ENCODE assay signal across 25 cellular contexts in the genomic region with DNA sequence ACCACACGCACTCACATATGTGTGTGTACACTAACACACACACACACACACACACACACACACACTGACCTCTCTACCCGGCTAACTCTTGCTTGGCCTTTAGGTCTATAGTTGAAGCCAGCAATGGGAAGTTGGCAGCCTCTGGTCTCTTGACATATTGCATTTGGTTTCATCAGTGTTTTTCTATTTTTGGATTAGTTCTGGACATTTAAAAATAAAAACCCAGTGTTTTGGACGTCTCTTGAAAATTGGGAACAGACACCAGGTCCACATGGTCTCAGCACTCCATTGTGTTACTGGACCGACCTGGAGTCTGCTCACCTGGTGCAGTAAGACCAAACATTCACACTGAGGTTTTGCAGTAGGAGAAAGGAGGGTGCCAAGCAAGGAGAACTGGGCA. TPM values are rescaled to one million over a fixed set of nuclear protein-coding genes. Genes with fewer than 3 reads are reported as not detected.
DNase-seq lines count a peak whose midpoint lies in the region; ATAC-seq, FAIRE-seq and TF ChIP-seq lines count a peak whose summit lies in the region.
"Had no signal": no experiment of that assay in that cellular context is flagged by ENCODE, and none has a peak within 500 bp of the region (broad histone marks: within the 10 kb centered on the region; RNA-seq: fewer than 3 reads in every experiment).

No MANE protein-coding gene starts in this region.

- no peak overlapping the region for H3K4me2 ChIP-seq in HepG2 (ENCODE audit: low read depth, low read length)

- H3K27me3 ChIP-seq in liver (ENCODE audit: control insufficient read depth in 4 of 4, insufficient read depth in 4 of 4, low read length in 3 of 4), result no peaks in the 10 kb centered on the region
- H3K27me3 ChIP-seq in HepG2 (ENCODE audit: control insufficient read depth in 1 of 2, insufficient read depth in 2 of 2, low read length in 2 of 2), result peaks cover 2 to 6% of the 10 kb centered on the region in 2 experiments; a peak in 4 of 5 replicates
- H3K27me3 ChIP-seq: BE2C, tibial nerve had no signal

- H3K9me3 ChIP-seq in liver (ENCODE audit: control insufficient read depth in 4 of 4, low read length in 3 of 4) (no peaks in the 10 kb centered on the region), HepG2 (ENCODE audit: low read length) (no peaks in the 10 kb centered on the region), mesodermal cell (ENCODE audit: control insufficient read depth, low read length) (peaks cover 3% of the 10 kb centered on the region)
- H3K9me3 ChIP-seq: BE2C, Caco-2, prostate gland, tibial nerve had no signal

- WGBS in liver, result 54% methylated on average over 4 of the region's 4 CpGs
- WGBS in HepG2 (ENCODE audit: low lambda C conversion rate), result 17% methylated on average over 4 of the region's 4 CpGs
- WGBS in mesodermal cell (ENCODE audit: insufficient coverage in 2 of 2), 2 experiments, result 98 to 100% methylated on average over 2 to 3 of the region's 4 CpGs

- FAIRE-seq in HepG2 (lab: Jason Lieb, UNC), result no peak
- FAIRE-seq: keratinocyte, TTC549 had no signal

- no peak overlapping the region for H2AFZ ChIP-seq in HepG2 (ENCODE audit: low read length)

- TF ChIP-seq POLR2A in HepG2 (IDR thresholded peaks at IDR 0.05; ENCODE audit: insufficient read depth in 1 of 2, low read depth in 2 of 2, low read length in 2 of 2), result no peak

- no peak for ATAC-seq in HepG2
- no peak for ATAC-seq in HG03196 (IDR thresholded peaks at IDR 0.05; ENCODE audit: unreplicated experiment)
- ATAC-seq: activated CD4-positive, alpha-beta T cell treated with anti-CD3 and anti-CD28 coated beads for 36 hours had no signal

- no peaks in the 10 kb centered on the region for H3K36me3 ChIP-seq in liver (ENCODE audit: control insufficient read depth in 4 of 4, insufficient read depth in 3 of 4, low read depth in 1 of 4, low read length in 3 of 4)
- no peaks in the 10 kb centered on the region for H3K36me3 ChIP-seq in HepG2 (replicated peaks in 1 of 2; ENCODE audit: control insufficient read depth in 1 of 2, insufficient read depth in 2 of 2, low read length in 2 of 2)
- H3K36me3 ChIP-seq in mesodermal cell (ENCODE audit: control insufficient read depth, insufficient read depth, low read length), result no peaks in the 10 kb centered on the region
- H3K36me3 ChIP-seq: BE2C, prostate gland, tibial nerve had no signal

- H3K9ac ChIP-seq in liver (ENCODE audit: low read depth in 1 of 2, low read length in 2 of 2), result no peak overlapping the region
- H3K9ac ChIP-seq in HepG2 (ENCODE audit: insufficient read depth, low read depth, low read length), result no peak overlapping the region

- TF ChIP-seq EP300 in HepG2 (IDR thresholded peaks at IDR 0.05; ENCODE audit: low read depth in 2 of 2, low read length in 2 of 2), result no peak
- TF ChIP-seq EP300 in HepG2 (CRISPR knock-in tag; IDR thresholded peaks at IDR 0.05; ENCODE audit: borderline replicate concordance), result no peak

- H3K79me2 ChIP-seq in HepG2 (ENCODE audit: insufficient read depth, low read length), result no peaks in the 10 kb centered on the region

- H3K4me3 ChIP-seq in liver (ENCODE audit: low read depth in 1 of 3, low read length in 3 of 3) (no peak overlapping the region), HepG2 (replicated peaks in 1 of 3; ENCODE audit: insufficient read depth in 1 of 3, low read depth in 2 of 3, low read length in 3 of 3) (no peak overlapping the region), fibroblast of the aortic adventitia (ENCODE audit: low read depth, low read length) (no peak overlapping the region), mesodermal cell (ENCODE audit: extremely low read depth, insufficient read depth, low read length, poor library complexity, severe bottlenecking) (no peak overlapping the region)
- H3K4me3 ChIP-seq: prostate gland, skin epidermis, tibial nerve had no signal

- no peaks in the 10 kb centered on the region for H4K20me1 ChIP-seq in HepG2 (ENCODE audit: insufficient read depth, low read length)

- POLR2A ChIA-PET in HepG2 (lab: Yijun Ruan, JAX), result no interaction called here

- in situ Hi-C loops in HepG2 (cut with HindIII; ENCODE audit: extremely low pct_ligation_motif_present, low pct_unique_long_range_greater_than_20kb), result no loop called here

- H3K27ac ChIP-seq in liver (ENCODE audit: low read depth in 1 of 2, low read length in 2 of 2) (no peak overlapping the region), HepG2 (ENCODE audit: extremely low read length, insufficient read depth, low read length) (no peak overlapping the region), mesodermal cell (ENCODE audit: low read depth, low read length, severe bottlenecking) (peak overlapping the region; percentile 36)
- H3K27ac ChIP-seq: prostate gland had no signal

- CTCF ChIA-PET in HepG2 (lab: Yijun Ruan, JAX; ENCODE audit: low intra/inter-chr PET ratio, low total read pairs), result no interaction called here

- H3K4me1 ChIP-seq in liver (ENCODE audit: control insufficient read depth in 4 of 4, insufficient read depth in 4 of 4, low read length in 3 of 4) (peaks cover 0 to 6% (median 3%) of the 10 kb centered on the region in 4 donors), HepG2 (ENCODE audit: insufficient read depth, low read length) (peaks cover 2% of the 10 kb centered on the region; the same call in 1 of the 2 replicates), mesodermal cell (ENCODE audit: control insufficient read depth, insufficient read depth, low read length, poor library complexity, severe bottlenecking) (peaks cover 12% of the 10 kb centered on the region)
- H3K4me1 ChIP-seq: BE2C had no signal

- DNase-seq in HepG2 (ENCODE audit: low spot score), result no peak
- DNase-seq in fibroblast of the aortic adventitia (ENCODE audit: low read depth), result peak; percentile 52
- no peak for DNase-seq in ecto neural progenitor cell (ENCODE audit: low spot score)
- DNase-seq in stimulated activated CD8-positive, alpha-beta memory T cell treated with anti-CD3 and anti-CD28 coated beads, Interleukin-4, amount 100 ng/mL, for 48 hours, result no peak
- DNase-seq in NCI-H526 treated with DMSO at 0.1 percent for 48 hours (lab: John Stamatoyannopoulos, UW), result no peak
- DNase-seq: activated CD4-positive, alpha-beta T cell treated with anti-CD3 and anti-CD28 coated beads for 36 hours; activated naive CD8-positive, alpha-beta T cell treated with anti-CD3 and anti-CD28 coated beads for 36 hours; BE2C; cortex of kidney; DND-41; foreskin fibroblast; H9; NCI-H526; SHP77 treated with DMSO at 0.1 percent for 48 hours; stimulated activated CD4-positive, alpha-beta T cell treated with anti-CD3 and anti-CD28 coated beads, Interleukin-2, amount 100 ng/mL, for 24 hours; stimulated activated naive CD4-positive, alpha-beta T cell had no signal

- intact Hi-C loops in HepG2 (cut with micrococcal nuclease; ENCODE audit: unreplicated experiment), result no loop called here

- TF ChIP-seq RAD21 in liver (IDR thresholded peaks at IDR 0.05), result peak in 1 of 2 donors; percentile 27
- no peak for TF ChIP-seq RAD21 in HepG2 (CRISPR knock-in tag; IDR thresholded peaks at IDR 0.05)

- TF ChIP-seq CTCF in liver (IDR thresholded peaks at IDR 0.05; ENCODE audit: low read depth, low read length, missing input control) (no peak), HepG2 (CRISPR knock-in tag; IDR thresholded peaks at IDR 0.05) (no peak), fibroblast of the aortic adventitia (IDR thresholded peaks at IDR 0.05; ENCODE audit: insufficient read depth, low read length) (no peak)

- no TSS peak for BruUV-seq in HepG2 (replicated peaks; lab: Mats Ljungman, UMichigan)

TF ChIP-seq in liver, 16 proteins besides CTCF, POLR2A, EP300 and RAD21 (continues in another document):
- TF ChIP-seq YY1 (IDR thresholded peaks at IDR 0.05) (no peak), JUND (IDR thresholded peaks at IDR 0.05) (no peak), EGR1 (IDR thresholded peaks at IDR 0.05; ENCODE audit: low read depth in 2 of 2) (no peak), SP1 (IDR thresholded peaks at IDR 0.05) (peak; percentile 34), GABPA (IDR thresholded peaks at IDR 0.05 in 1 of 2, conservative IDR thresholded peaks at IDR 0.05 in 1 of 2) (no peak)

TF ChIP-seq in HepG2, 621 proteins besides CTCF, POLR2A, EP300 and RAD21 (continues in another document):
- TF ChIP-seq ZNF34 (CRISPR knock-in tag; IDR thresholded peaks at IDR 0.05; ENCODE audit: borderline replicate concordance), result no peak

RNA-seq across cellular contexts. Expression of a gene that starts 50.4 kb away (rescaled TPM):
- total RNA-seq in liver, result 1 to 10 TPM; 3.5 to 5.3 TPM
- 1 to 10 TPM in 1 of 2 donors, under 1 TPM in 1; 0.48 to 1.1 TPM for polyA plus RNA-seq in liver
- total RNA-seq in HepG2 (2016; rRNA removed; fragmentation: Illumina TruSeq; extraction: Trizol), result not detected in 2 replicates
- not detected in 2 replicates for total RNA-seq in HepG2 (2016; cell fraction: cytosol; rRNA removed; fragmentation: Illumina TruSeq; extraction: Trizol; ENCODE audit: low read depth)
- not detected in 2 replicates for total RNA-seq in HepG2 (2016; cell fraction: insoluble cytoplasmic fraction; rRNA removed; fragmentation: Illumina TruSeq; extraction: Trizol)
- total RNA-seq in HepG2 (2016; cell fraction: membrane; rRNA removed; fragmentation: Illumina TruSeq; extraction: Trizol), result not detected in 2 replicates
- total RNA-seq in HepG2 (2016; cell fraction: nucleus; rRNA removed; fragmentation: Illumina TruSeq; extraction: Trizol), result not detected in 2 replicates
- not detected in 2 replicates for polyA plus RNA-seq in HepG2 (2011; rRNA removed)
- polyA plus RNA-seq in HepG2 (2011; cell fraction: cytosol; rRNA removed), result not detected in 2 replicates
- not detected in 2 replicates for polyA plus RNA-seq in HepG2 (2011; cell fraction: nucleus; rRNA removed)
- not detected in 2 replicates for polyA plus RNA-seq in HepG2 (2012)
- polyA plus RNA-seq in HepG2 (2016; cell fraction: cytosol; fragmentation: Illumina TruSeq; extraction: Trizol; ENCODE audit: low read depth), result not detected in 2 replicates
- polyA plus RNA-seq in HepG2 (2016; cell fraction: insoluble cytoplasmic fraction; fragmentation: Illumina TruSeq; extraction: Trizol; ENCODE audit: low read depth), result not detected in 2 replicates
- not detected in 2 replicates for polyA plus RNA-seq in HepG2 (2016; cell fraction: membrane; fragmentation: Illumina TruSeq; extraction: Trizol; ENCODE audit: low read depth)
- not detected in 2 replicates for polyA plus RNA-seq in HepG2 (2016; cell fraction: nucleus; fragmentation: Illumina TruSeq; extraction: Trizol; ENCODE audit: insufficient read depth, low read depth)
- not detected in 2 replicates for polyA minus RNA-seq in HepG2 (2011; rRNA and poly(A)+ RNA removed; ENCODE audit: low replicate concordance)
- not detected in 2 replicates for polyA minus RNA-seq in HepG2 (2011; cell fraction: cytosol; rRNA and poly(A)+ RNA removed)
- not detected in 2 replicates for polyA minus RNA-seq in HepG2 (2011; cell fraction: nucleus; rRNA and poly(A)+ RNA removed)
- 4.2 TPM in 1 of 2 replicates, not detected in the other for total RNA-seq in fibroblast of the aortic adventitia (ENCODE audit: low replicate concordance)
- polyA plus RNA-seq in mesodermal cell (2013, experiment 1 of 2), result 12.8 TPM
- 6.5 TPM for polyA plus RNA-seq in mesodermal cell (2013, experiment 2 of 2)
- polyA plus RNA-seq: keratinocyte had no signal
